In the genomic region with DNA sequence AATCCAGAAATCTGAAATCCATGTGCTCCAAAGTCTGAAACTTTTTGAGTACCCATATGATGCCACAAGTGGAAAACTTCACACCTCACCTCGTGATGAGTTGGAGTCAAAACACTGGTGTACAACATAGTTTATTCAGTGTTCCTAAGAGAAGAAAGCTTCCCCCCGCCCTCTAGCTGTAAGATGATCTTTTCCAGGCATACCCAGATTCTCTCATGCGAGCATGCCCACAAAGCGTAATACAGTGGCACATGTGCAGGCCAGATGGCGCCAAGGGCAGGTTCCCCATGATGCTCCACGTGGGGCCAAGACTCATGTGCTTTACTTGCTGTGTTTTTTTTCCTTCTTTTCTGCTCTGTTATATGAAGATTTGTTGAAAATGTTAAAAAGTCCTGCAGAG, we compare ENCODE assay signal across 1 cellular context.
A peak's percentile ranks its signal among the peaks of the same experiment; 100 is the strongest.
TF ChIP-seq lines count a peak whose summit lies in the region.

No MANE protein-coding gene starts in this region.

TF ChIP-seq in SK-N-SH, 30 proteins besides CTCF, POLR2A, EP300 and RAD21 (continued from another document):
- TF ChIP-seq, protein P1, sequence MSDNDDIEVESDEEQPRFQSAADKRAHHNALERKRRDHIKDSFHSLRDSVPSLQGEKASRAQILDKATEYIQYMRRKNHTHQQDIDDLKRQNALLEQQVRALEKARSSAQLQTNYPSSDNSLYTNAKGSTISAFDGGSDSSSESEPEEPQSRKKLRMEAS (IDR thresholded peaks at IDR 0.05; ENCODE audit: low read depth) = peak; percentile 45; the same call in 1 of the 2 replicates
